In genomic region chr7:106517508-106517907, GRCh38 we compare ENCODE assay signal across 8 cellular contexts.
"Had no signal": no experiment of that assay in that cellular context is flagged by ENCODE, and none has a peak within 500 bp of the region (broad histone marks: within the 10 kb centered on the region; RNA-seq: fewer than 3 reads in every experiment).

No MANE protein-coding gene starts in this region.

- DNase-seq: GDM1, GF-D8 had no signal

- H3K4me3 ChIP-seq: GM12878 had no signal

- ATAC-seq: GM12878 had no signal

- FAIRE-seq: G401.6, GM12878, GM12891, GM12892, GM18507, GM19239 had no signal
